8 cellular contexts compared by ENCODE assay signal in genomic region chr17:39196820-39197331, GRCh38. TPM values are rescaled to one million over a fixed set of nuclear protein-coding genes. Genes with fewer than 3 reads are reported as not detected.
A peak's percentile ranks its signal among the peaks of the same experiment; 100 is the strongest.
DNase-seq lines count a peak whose midpoint lies in the region; ATAC-seq and TF ChIP-seq lines count a peak whose summit lies in the region.

No MANE protein-coding gene starts in this region.

- H3K4me1 Mint-ChIP-seq in memory B cell = peaks cover 25% of the 10 kb centered on the region

- no peak for TF ChIP-seq CTCF in mammary epithelial cell (conservative IDR thresholded peaks at IDR 0.05 in 1 of 2, IDR thresholded peaks at IDR 0.05 in 1 of 2; ENCODE audit: extremely low read depth in 1 of 2, insufficient read depth in 1 of 2, low read depth in 1 of 2, low read length in 2 of 2)

- H3K36me3 ChIP-seq in mammary epithelial cell (ENCODE audit: insufficient read depth, low read length) = peaks cover 9% of the 10 kb centered on the region
- no peaks in the 10 kb centered on the region for H3K36me3 ChIP-seq in aorta (ENCODE audit: control insufficient read depth in 1 of 2, insufficient read depth in 2 of 2, low read length in 1 of 2)

- no peaks in the 10 kb centered on the region for H3K27me3 Mint-ChIP-seq in memory B cell

- H3K9ac ChIP-seq in mammary epithelial cell (ENCODE audit: insufficient read depth, low read length) = peak overlapping the region; percentile 27

- DNase-seq in NCI-H2171 treated with DMSO at 0.1 percent for 48 hours (lab: John Stamatoyannopoulos, UW) (peak; percentile 15), NCI-H2171 (lab: John Stamatoyannopoulos, UW) (no peak), NCI-H1105 treated with DMSO at 0.1 percent for 48 hours (lab: John Stamatoyannopoulos, UW) (peak; percentile 28), mammary epithelial cell (no peak), memory B cell (ENCODE audit: low spot score in 2 of 2) (no peak), aorta (peak; percentile 72 to 83), Kasumi-1 (lab: John Stamatoyannopoulos, UW) (no peak), iPS-NIHi7 (ENCODE audit: extremely low spot score) (no peak)

- H4K20me1 ChIP-seq in mammary epithelial cell (ENCODE audit: insufficient read depth, low read length) = no peaks in the 10 kb centered on the region

- dilution Hi-C loops in mammary epithelial cell (cut with HindIII; ENCODE audit: low sequenced_read_pairs) = loop anchor here (5.0 kb wide), 2 partner anchors 35 to 50 kb away; no protein-coding TSS in a partner anchor

- in situ Hi-C loops in mammary epithelial cell (cut with MboI; ENCODE audit: low sequenced_read_pairs in 2 of 2) = no loop called here

- no peaks in the 10 kb centered on the region for H3K9me3 Mint-ChIP-seq in memory B cell

- ATAC-seq in memory B cell (ENCODE audit: low read depth) = no peak
- no peak for ATAC-seq in aorta (ENCODE audit: low FRiP score)

- H3K79me2 ChIP-seq in mammary epithelial cell (ENCODE audit: insufficient read depth, low read length) = peaks cover 61% of the 10 kb centered on the region

- peak overlapping the region; percentile 89 for H3K4me2 ChIP-seq in mammary epithelial cell (ENCODE audit: insufficient read depth, low read depth, low read length)

- no peaks in the 10 kb centered on the region for H3K9me3 ChIP-seq in mammary epithelial cell (replicated peaks; ENCODE audit: insufficient read depth, low read length)
- no peaks in the 10 kb centered on the region for H3K9me3 ChIP-seq in aorta (ENCODE audit: control insufficient read depth, low read length)

- peaks cover 24% of the 10 kb centered on the region for H3K4me1 ChIP-seq in mammary epithelial cell (ENCODE audit: insufficient read depth, low read length)
- peaks cover 0 to 3% of the 10 kb centered on the region in 2 donors for H3K4me1 ChIP-seq in aorta (ENCODE audit: control insufficient read depth in 1 of 2, insufficient read depth in 2 of 2, low read length in 2 of 2)

- 0% methylated on average over 1 of the region's 32 CpGs for WGBS in mammary epithelial cell (ENCODE audit: low coverage, missing lambda C conversion rate)
- 0 to 1% methylated on average over 17 to 32 of the region's 32 CpGs for WGBS in aorta, 2 donors

- H3K4me3 ChIP-seq in mammary epithelial cell (replicated peaks in 1 of 3; ENCODE audit: insufficient read depth in 1 of 3, low read depth in 2 of 3, low read length in 3 of 3) (peak overlapping the region; percentile 58 to 81 (median 78)), aorta (ENCODE audit: low read length in 2 of 2) (peak overlapping the region; percentile 63 to 93)

- peaks cover 8% of the 10 kb centered on the region for H3K36me3 Mint-ChIP-seq in memory B cell

- H2AFZ ChIP-seq in mammary epithelial cell (ENCODE audit: low read depth, low read length) = peak overlapping the region; percentile 80

- H3K4me3 Mint-ChIP-seq in memory B cell = peak overlapping the region; percentile 78

- BruUV-seq in mammary epithelial cell (replicated peaks; lab: Mats Ljungman, UMichigan) = no TSS peak

- H3K27ac ChIP-seq in mammary epithelial cell (ENCODE audit: insufficient read depth, low read depth, low read length) (no peak overlapping the region), aorta (ENCODE audit: low read depth in 1 of 2, low read length in 2 of 2) (peak overlapping the region; percentile 50 to 66)

- CTCF ChIA-PET in mammary epithelial cell (lab: Charles Lee; ENCODE audit: low non-redundant PET) = interaction anchor here (0.5 kb wide), 2 partner anchors 32 to 214 kb away, joined by 3 read pairs; no protein-coding TSS in a partner anchor

- no peak overlapping the region for H3K27ac Mint-ChIP-seq in memory B cell

- intact Hi-C loops in mammary epithelial cell (cut with micrococcal nuclease) (loop anchor here (2.0 kb wide), 1 partner anchor 42 kb away; no protein-coding TSS in a partner anchor), aorta (cut with DNase I) (loop anchor here in 1 of 2 donors (5.0 kb wide), 1 partner anchor 35 kb away; no protein-coding TSS in a partner anchor)

- H3K27me3 ChIP-seq in mammary epithelial cell (ENCODE audit: insufficient read depth, low read length) = no peaks in the 10 kb centered on the region
- H3K27me3 ChIP-seq in aorta (ENCODE audit: control insufficient read depth in 1 of 2, insufficient read depth in 2 of 2, low read length in 1 of 2) = no peaks in the 10 kb centered on the region

RNA-seq across cellular contexts. Expression of gene CACNB1, which starts 0.6 kb away (rescaled TPM):
- total RNA-seq in mammary epithelial cell (10 to 100 TPM in 1 of 2 donors, 1 to 10 TPM in 1; 8.2 to 21.6 TPM), aorta (10 to 100 TPM; 29.6 to 31.6 TPM)
- polyA plus RNA-seq in mammary epithelial cell (6.9 TPM), aorta (10 to 100 TPM in 1 of 2 donors, 1 to 10 TPM in 1; 1.9 to 50.6 TPM)
- polyA minus RNA-seq in mammary epithelial cell = 6.7 TPM

RNA-seq across cellular contexts. Expression of gene RPL19, which starts 3.2 kb away (rescaled TPM):
- total RNA-seq in mammary epithelial cell (1,000 to 10,000 TPM; 1,153 to 1,694 TPM), aorta (1,000 to 10,000 TPM; 1,206 to 1,264 TPM)
- polyA plus RNA-seq in mammary epithelial cell (2,221 TPM), aorta (1,000 to 10,000 TPM; 2,950 to 3,759 TPM)
- polyA minus RNA-seq in mammary epithelial cell = 738 TPM

RNA-seq across cellular contexts. Expression of gene STAC2, which starts 28.9 kb away (rescaled TPM):
- total RNA-seq in mammary epithelial cell = not detected
- polyA plus RNA-seq in mammary epithelial cell = not detected
- polyA minus RNA-seq in mammary epithelial cell = not detected
- 10 to 100 TPM; 29.2 to 53.3 TPM for total RNA-seq in aorta
- polyA plus RNA-seq in aorta = 1 to 10 TPM; 2.0 to 4.7 TPM

RNA-seq across cellular contexts. Expression of gene ARL5C, which starts 30.9 kb away (rescaled TPM):
- not detected for total RNA-seq in mammary epithelial cell
- not detected for polyA plus RNA-seq in mammary epithelial cell
- polyA minus RNA-seq in mammary epithelial cell = not detected
- total RNA-seq in aorta = under 1 TPM in 1 of 2 donors, not detected in 1; 0.54 TPM
- polyA plus RNA-seq in aorta = not detected

RNA-seq across cellular contexts. Expression of gene PLXDC1, which starts 45.4 kb away (rescaled TPM):
- total RNA-seq in mammary epithelial cell (under 1 TPM in 1 of 2 donors, not detected in 1; 0.33 TPM), aorta (10 to 100 TPM in 1 of 2 donors, 1 to 10 TPM in 1; 7.2 to 39.1 TPM)
- polyA plus RNA-seq in mammary epithelial cell (0.09 TPM), aorta (1 to 10 TPM; 1.7 to 2.5 TPM)
- polyA minus RNA-seq in mammary epithelial cell = not detected

Comparison
In these comparisons a context has a peak if more than half of its experiments do, and no peak if none do; other contexts are left out.
1. DNase-seq: peak in NCI-H2171 treated with DMSO at 0.1 percent for 48 hours (single experiment), NCI-H1105 treated with DMSO at 0.1 percent for 48 hours (single experiment) and aorta (2 of 2); none in NCI-H2171 (single experiment), mammary epithelial cell (single experiment), memory B cell (0 of 2), Kasumi-1 (0 of 2) and iPS-NIHi7 (single experiment).
2. RNA of gene STAC2, which starts 28.9 kb away (total RNA-seq): 29.2 to 53.3 TPM in aorta; not detected in mammary epithelial cell; every median in the first group is over 10 times any median in the second.